ENCODE assay signal across 1 cellular context in genomic region chr17:45311406-45311761, GRCh38.
TF ChIP-seq lines count a peak whose summit lies in the region.

No MANE protein-coding gene starts in this region.

TF ChIP-seq in A549, 52 proteins besides CTCF, POLR2A, EP300 and RAD21 (continued from another document):
- TF ChIP-seq REST (IDR thresholded peaks at IDR 0.05): no peak
- TF ChIP-seq CEBPB (IDR thresholded peaks at IDR 0.05): no peak
- no peak for TF ChIP-seq BHLHE40 (IDR thresholded peaks at IDR 0.05; ENCODE audit: low read depth, low read length)
- no peak for TF ChIP-seq PBX3 (IDR thresholded peaks at IDR 0.05)
- no peak for TF ChIP-seq RCOR1 (IDR thresholded peaks at IDR 0.05; ENCODE audit: low read depth, low read length)
